In genomic region chr16:73125860-73126259, GRCh38 we compare ENCODE assay signal across 1 cellular context.
TF ChIP-seq lines count a peak whose summit lies in the region.

No MANE protein-coding gene starts in this region.

TF ChIP-seq in SK-N-SH, 30 proteins besides CTCF, POLR2A, EP300 and RAD21 (continued from another document):
- no peak for TF ChIP-seq IRF3 (IDR thresholded peaks at IDR 0.05; ENCODE audit: low read depth, low read length)
- TF ChIP-seq FOSL2 (IDR thresholded peaks at IDR 0.05; ENCODE audit: borderline replicate concordance, low read depth), result peak; percentile 70; the same call in 1 of the 2 replicates
